ENCODE assay signal across 11 cellular contexts in the genomic region with DNA sequence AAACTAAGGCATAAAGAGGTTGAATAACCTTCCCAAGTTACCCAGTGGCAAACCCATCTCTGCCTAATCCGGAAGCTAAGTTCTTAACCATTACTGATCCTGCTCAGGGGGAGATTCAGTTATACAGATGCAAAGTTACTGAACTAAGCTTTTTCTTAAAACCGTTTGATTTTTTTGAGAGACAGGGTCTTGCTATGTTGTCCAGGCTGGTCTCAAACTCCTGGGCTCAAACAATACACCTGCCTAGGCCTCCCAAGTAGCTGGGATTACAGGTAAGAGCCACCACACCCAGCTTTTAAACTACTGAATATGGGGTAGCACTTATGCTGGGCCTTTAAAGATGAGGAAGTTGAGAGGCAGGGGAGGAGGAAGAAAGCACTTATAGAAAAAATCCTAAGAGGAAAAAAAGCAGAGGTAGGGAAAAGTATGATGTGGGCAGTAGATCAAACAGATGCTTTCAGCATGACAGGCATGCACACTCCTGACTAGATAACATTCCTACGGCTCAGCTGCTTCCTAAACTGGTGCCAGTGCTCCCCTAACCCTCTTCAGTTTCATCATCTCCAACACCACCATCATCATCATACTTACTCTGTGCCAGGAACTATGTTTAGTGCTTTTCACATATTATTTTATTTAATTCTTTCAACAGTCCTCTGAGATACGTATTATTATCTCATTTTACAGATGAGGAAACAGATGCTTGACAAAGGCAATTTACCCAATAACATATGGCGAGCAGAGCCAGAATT. TPM values are rescaled to one million over a fixed set of nuclear protein-coding genes. Genes with fewer than 3 reads are reported as not detected.
DNase-seq lines count a peak whose midpoint lies in the region; ATAC-seq, FAIRE-seq and TF ChIP-seq lines count a peak whose summit lies in the region.
"Had no signal": no experiment of that assay in that cellular context is flagged by ENCODE, and none has a peak within 500 bp of the region (broad histone marks: within the 10 kb centered on the region; RNA-seq: fewer than 3 reads in every experiment).

No MANE protein-coding gene starts in this region.

- peaks cover 30 to 62% (median 48%) of the 10 kb centered on the region in 4 donors for H3K4me1 Mint-ChIP-seq in CD4-positive, alpha-beta memory T cell
- peaks cover 26% of the 10 kb centered on the region for H3K4me1 Mint-ChIP-seq in astrocyte (ENCODE audit: low read depth, unreplicated experiment)
- peaks cover 44 to 89% (median 83%) of the 10 kb centered on the region in 7 donors for H3K4me1 Mint-ChIP-seq in naive thymus-derived CD4-positive, alpha-beta T cell
- H3K4me1 Mint-ChIP-seq in activated T-cell treated with anti-CD3 and anti-CD28 coated beads, Interleukin-2, amount 50 U/mL, for 4 hours (ENCODE audit: low read depth), result peaks cover 63% of the 10 kb centered on the region

- intact Hi-C loops in CD4-positive, alpha-beta memory T cell (cut with micrococcal nuclease), result loop anchor here (2.0 kb wide), 1 partner anchor 21 kb away; no protein-coding TSS in a partner anchor
- intact Hi-C loops in naive thymus-derived CD4-positive, alpha-beta T cell (cut with micrococcal nuclease), result loop anchor here in 1 of 2 donors (10.0 kb wide), 1 partner anchor 557 kb away; a partner anchor contains a TSS

- H3K27ac ChIP-seq in CD4-positive, alpha-beta memory T cell (ENCODE audit: low read depth, low read length), result no peak overlapping the region
- H3K27ac ChIP-seq in HL-60 (replicated peaks) (peak overlapping the region; percentile 80), astrocyte (ENCODE audit: low read depth, low read length) (no peak overlapping the region)
- no peak overlapping the region for H3K27ac ChIP-seq in naive thymus-derived CD4-positive, alpha-beta T cell (ENCODE audit: low read depth, low read length)
- H3K27ac ChIP-seq: C4-2B had no signal

- DNase-seq in CD4-positive, alpha-beta memory T cell, result no peak
- DNase-seq in HL-60 (ENCODE audit: low read depth in 1 of 2, low spot score in 1 of 2), result no peak
- peak; percentile 42 for DNase-seq in astrocyte (ENCODE audit: low read depth)
- no peak for DNase-seq in naive thymus-derived CD4-positive, alpha-beta T cell
- no peak for DNase-seq in iPS-NIHi7 (ENCODE audit: extremely low spot score)
- DNase-seq in SK-N-DZ (ENCODE audit: low spot score), result no peak
- DNase-seq in activated effector memory CD4-positive, alpha-beta T cell treated with anti-CD3 and anti-CD28 coated beads, Interleukin-2, amount 50 U/mL, for 16 hours, result no peak
- DNase-seq in activated T-cell treated with anti-CD3 and anti-CD28 coated beads, Interleukin-2, amount 50 U/mL, for 4 hours, result no peak
- DNase-seq: amygdala, NCI-H146 had no signal

- H3K27ac Mint-ChIP-seq in CD4-positive, alpha-beta memory T cell, result peak overlapping the region in 4 of 7 donors; percentile 2 to 77 (median 57)
- H3K27ac Mint-ChIP-seq in astrocyte (ENCODE audit: unreplicated experiment), result peak overlapping the region; percentile 24
- peak overlapping the region in 8 of 9 donors; percentile 43 to 94 (median 74) for H3K27ac Mint-ChIP-seq in naive thymus-derived CD4-positive, alpha-beta T cell

- H3K36me3 Mint-ChIP-seq in CD4-positive, alpha-beta memory T cell, result peaks cover 7 to 23% of the 10 kb centered on the region in 2 donors
- peaks cover 3% of the 10 kb centered on the region for H3K36me3 Mint-ChIP-seq in astrocyte (ENCODE audit: low read depth, unreplicated experiment)
- H3K36me3 Mint-ChIP-seq in naive thymus-derived CD4-positive, alpha-beta T cell, result peaks cover 7 to 17% (median 12%) of the 10 kb centered on the region in 5 donors
- peaks cover 13% of the 10 kb centered on the region for H3K36me3 Mint-ChIP-seq in activated T-cell treated with anti-CD3 and anti-CD28 coated beads, Interleukin-2, amount 50 U/mL, for 4 hours (ENCODE audit: insufficient read depth)

- peak overlapping the region in 3 of 8 donors; percentile 8 to 41 (median 41) for H3K4me3 Mint-ChIP-seq in CD4-positive, alpha-beta memory T cell
- no peak overlapping the region for H3K4me3 Mint-ChIP-seq in astrocyte (ENCODE audit: unreplicated experiment)
- peak overlapping the region in 9 of 10 donors; percentile 37 to 69 (median 51) for H3K4me3 Mint-ChIP-seq in naive thymus-derived CD4-positive, alpha-beta T cell
- H3K4me3 Mint-ChIP-seq in activated T-cell treated with anti-CD3 and anti-CD28 coated beads, Interleukin-2, amount 50 U/mL, for 4 hours, result no peak overlapping the region

- H3K36me3 ChIP-seq in CD4-positive, alpha-beta memory T cell (ENCODE audit: insufficient read depth, low read length), result no peaks in the 10 kb centered on the region
- H3K36me3 ChIP-seq in astrocyte (ENCODE audit: insufficient read depth, low read length), result no peaks in the 10 kb centered on the region
- H3K36me3 ChIP-seq in naive thymus-derived CD4-positive, alpha-beta T cell (ENCODE audit: control insufficient read depth in 2 of 3, insufficient read depth in 3 of 3, low read length in 3 of 3), result no peaks in the 10 kb centered on the region

- POLR2A ChIA-PET in CD4-positive, alpha-beta memory T cell (lab: Charles Lee; ENCODE audit: partially characterized antibody), result interaction anchor here (0.7 to 3.0 kb wide), 4 partner anchors 21 to 117 kb away, joined by 3 to 27 read pairs (median 3); a partner anchor contains a TSS
- POLR2A ChIA-PET in naive thymus-derived CD4-positive, alpha-beta T cell (lab: Charles Lee), result interaction anchor here (0.6 to 12.3 kb wide), 5 partner anchors 23 to 97 kb away, joined by 3 to 173 read pairs (median 15); no protein-coding TSS in a partner anchor

- H3K79me2 ChIP-seq in astrocyte (ENCODE audit: insufficient read depth, low read length), result peaks cover 4% of the 10 kb centered on the region

- peaks cover 54% of the 10 kb centered on the region for H3K4me1 ChIP-seq in CD4-positive, alpha-beta memory T cell (ENCODE audit: insufficient read depth, low read length)
- H3K4me1 ChIP-seq in astrocyte (ENCODE audit: insufficient read depth, low read length), result peaks cover 9% of the 10 kb centered on the region
- H3K4me1 ChIP-seq in naive thymus-derived CD4-positive, alpha-beta T cell (ENCODE audit: control insufficient read depth in 2 of 2, insufficient read depth in 2 of 2, low read length in 2 of 2), result peaks cover 43 to 44% of the 10 kb centered on the region in 2 donors

- no peaks in the 10 kb centered on the region for H4K20me1 ChIP-seq in astrocyte (ENCODE audit: insufficient read depth, low read length)

- no peak overlapping the region for H3K9ac ChIP-seq in astrocyte (ENCODE audit: low read length)

- no peaks in the 10 kb centered on the region for H3K9me3 ChIP-seq in CD4-positive, alpha-beta memory T cell (ENCODE audit: control insufficient read depth in 1 of 2, low read length in 2 of 2)
- no peaks in the 10 kb centered on the region for H3K9me3 ChIP-seq in astrocyte (ENCODE audit: insufficient read depth, low read depth, low read length)
- no peaks in the 10 kb centered on the region for H3K9me3 ChIP-seq in naive thymus-derived CD4-positive, alpha-beta T cell (ENCODE audit: control insufficient read depth in 2 of 3, low read length in 3 of 3)

- no peaks in the 10 kb centered on the region for H3K27me3 Mint-ChIP-seq in CD4-positive, alpha-beta memory T cell
- no peaks in the 10 kb centered on the region for H3K27me3 Mint-ChIP-seq in astrocyte (ENCODE audit: low read depth, unreplicated experiment)
- H3K27me3 Mint-ChIP-seq in naive thymus-derived CD4-positive, alpha-beta T cell, result no peaks in the 10 kb centered on the region
- H3K27me3 Mint-ChIP-seq in activated T-cell treated with anti-CD3 and anti-CD28 coated beads, Interleukin-2, amount 50 U/mL, for 4 hours (ENCODE audit: low read depth), result no peaks in the 10 kb centered on the region

- ATAC-seq in naive thymus-derived CD4-positive, alpha-beta T cell, result no peak
- no peak for ATAC-seq in activated T-cell treated with anti-CD3 and anti-CD28 coated beads, Interleukin-2, amount 50 U/mL, for 4 hours

- H3K4me3 ChIP-seq in CD4-positive, alpha-beta memory T cell (ENCODE audit: low read length in 2 of 2), result no peak overlapping the region
- H3K4me3 ChIP-seq in HL-60 (replicated peaks; ENCODE audit: insufficient read depth, low read length) (no peak overlapping the region), astrocyte (ENCODE audit: insufficient read depth, low read depth, low read length) (no peak overlapping the region)
- no peak overlapping the region for H3K4me3 ChIP-seq in naive thymus-derived CD4-positive, alpha-beta T cell (ENCODE audit: low read length)

- H3K9me3 Mint-ChIP-seq in CD4-positive, alpha-beta memory T cell, result no peaks in the 10 kb centered on the region
- no peaks in the 10 kb centered on the region for H3K9me3 Mint-ChIP-seq in astrocyte (ENCODE audit: unreplicated experiment)
- no peaks in the 10 kb centered on the region for H3K9me3 Mint-ChIP-seq in naive thymus-derived CD4-positive, alpha-beta T cell
- no peaks in the 10 kb centered on the region for H3K9me3 Mint-ChIP-seq in activated T-cell treated with anti-CD3 and anti-CD28 coated beads, Interleukin-2, amount 50 U/mL, for 4 hours

- TF ChIP-seq CTCF in HL-60 (IDR thresholded peaks at IDR 0.05; ENCODE audit: insufficient read depth, low read length) (no peak), astrocyte (IDR thresholded peaks at IDR 0.05; ENCODE audit: insufficient read depth, low read depth, low read length) (no peak)

- H3K4me2 ChIP-seq in astrocyte (ENCODE audit: low read length), result no peak overlapping the region

- CTCF ChIA-PET in CD4-positive, alpha-beta memory T cell (lab: Charles Lee; ENCODE audit: partially characterized antibody), result interaction anchor here (1.4 to 6.7 kb wide), 2 partner anchors 78 to 96 kb away, joined by 4 to 65 read pairs; no protein-coding TSS in a partner anchor
- CTCF ChIA-PET in naive thymus-derived CD4-positive, alpha-beta T cell (lab: Charles Lee), result interaction anchor here (0.8 to 1.2 kb wide), 3 partner anchors 21 to 97 kb away, joined by 3 to 5 read pairs (median 3); no protein-coding TSS in a partner anchor

- H3K27me3 ChIP-seq in CD4-positive, alpha-beta memory T cell (ENCODE audit: insufficient read depth, low read length), result no peaks in the 10 kb centered on the region
- H3K27me3 ChIP-seq in HL-60 (ENCODE audit: insufficient read depth, poor library complexity, severe bottlenecking) (no peaks in the 10 kb centered on the region), astrocyte (ENCODE audit: insufficient read depth, low read length) (no peaks in the 10 kb centered on the region)
- H3K27me3 ChIP-seq in naive thymus-derived CD4-positive, alpha-beta T cell (ENCODE audit: control insufficient read depth in 2 of 2, insufficient read depth in 2 of 2, low read length in 2 of 2), result no peaks in the 10 kb centered on the region

- FAIRE-seq in astrocyte (lab: Jason Lieb, UNC), result no peak

- no peak overlapping the region for H2AFZ ChIP-seq in astrocyte (ENCODE audit: low read depth, low read length)

RNA-seq across cellular contexts. Expression of a gene that starts 5.8 kb away (rescaled TPM):
- total RNA-seq in CD4-positive, alpha-beta memory T cell, result 10 to 100 TPM; 18.3 to 20.0 TPM
- 10 to 100 TPM; 10.1 to 12.3 TPM for polyA plus RNA-seq in CD4-positive, alpha-beta memory T cell
- 13.6 and 14.1 TPM in 2 replicates for total RNA-seq in astrocyte
- 10 to 100 TPM; 11.4 to 36.0 (median 12.7) TPM for total RNA-seq in naive thymus-derived CD4-positive, alpha-beta T cell
- 10 to 100 TPM; 19.5 to 23.7 TPM for polyA plus RNA-seq in naive thymus-derived CD4-positive, alpha-beta T cell
- 6.1 and 12.0 TPM in 2 replicates for polyA plus RNA-seq in SK-N-DZ (2014; cell fraction: cytosol; rRNA removed)
- 2.2 and 6.3 TPM in 2 replicates for polyA plus RNA-seq in SK-N-DZ (2014; cell fraction: nucleus; rRNA removed)
- 10 to 100 TPM in 1 of 3 donors, 1 to 10 TPM in 2; 7.1 to 10.4 (median 8.3) TPM for total RNA-seq in activated T-cell treated with anti-CD3 and anti-CD28 coated beads, Interleukin-2, amount 50 U/mL, for 4 hours

RNA-seq across cellular contexts. Expression of a gene that starts 29.5 kb away (rescaled TPM):
- under 1 TPM; 0.12 to 0.19 TPM for total RNA-seq in CD4-positive, alpha-beta memory T cell
- not detected for polyA plus RNA-seq in CD4-positive, alpha-beta memory T cell
- total RNA-seq in astrocyte, result 26.4 and 39.9 TPM in 2 replicates
- under 1 TPM in 2 of 5 experiments, not detected in 3; 0.14 to 0.32 TPM for total RNA-seq in naive thymus-derived CD4-positive, alpha-beta T cell
- polyA plus RNA-seq in naive thymus-derived CD4-positive, alpha-beta T cell, result not detected
- polyA plus RNA-seq in SK-N-DZ (2014; cell fraction: cytosol; rRNA removed), result 0.33 TPM in 1 of 2 replicates, not detected in the other
- polyA plus RNA-seq in SK-N-DZ (2014; cell fraction: nucleus; rRNA removed), result 0.05 and 0.34 TPM in 2 replicates
- not detected for total RNA-seq in activated T-cell treated with anti-CD3 and anti-CD28 coated beads, Interleukin-2, amount 50 U/mL, for 4 hours

RNA-seq across cellular contexts. Expression of a gene that starts 53.8 kb away (rescaled TPM):
- not detected for total RNA-seq in CD4-positive, alpha-beta memory T cell
- polyA plus RNA-seq in CD4-positive, alpha-beta memory T cell, result not detected
- total RNA-seq in astrocyte, result not detected in 2 replicates
- total RNA-seq in naive thymus-derived CD4-positive, alpha-beta T cell, result not detected
- polyA plus RNA-seq in naive thymus-derived CD4-positive, alpha-beta T cell, result not detected
- polyA plus RNA-seq in SK-N-DZ (2014; cell fraction: cytosol; rRNA removed), result not detected in 2 replicates
- polyA plus RNA-seq in SK-N-DZ (2014; cell fraction: nucleus; rRNA removed), result not detected in 2 replicates
- total RNA-seq in activated T-cell treated with anti-CD3 and anti-CD28 coated beads, Interleukin-2, amount 50 U/mL, for 4 hours, result not detected

Comparison
In these comparisons a context has a peak if more than half of its experiments do, and no peak if none do; other contexts are left out.
1. H3K4me3 Mint-ChIP-seq: peak in naive thymus-derived CD4-positive, alpha-beta T cell (9 of 10); none in astrocyte (single experiment) and activated T-cell treated with anti-CD3 and anti-CD28 coated beads, Interleukin-2, amount 50 U/mL, for 4 hours (single experiment).
2. RNA of a gene that starts 29.5 kb away (total RNA-seq): 26.4 to 39.9 TPM in astrocyte; 0.12 to 0.19 TPM in CD4-positive, alpha-beta memory T cell, not detected in activated T-cell treated with anti-CD3 and anti-CD28 coated beads, Interleukin-2, amount 50 U/mL, for 4 hours and 0.14 to 0.32 TPM in naive thymus-derived CD4-positive, alpha-beta T cell; every median in the first group is over 10 times any median in the second.
3. Peak in every context shown above with its lines, with median percentiles within 50 percentile points of each other: H3K27ac Mint-ChIP-seq.